In the genomic region with DNA sequence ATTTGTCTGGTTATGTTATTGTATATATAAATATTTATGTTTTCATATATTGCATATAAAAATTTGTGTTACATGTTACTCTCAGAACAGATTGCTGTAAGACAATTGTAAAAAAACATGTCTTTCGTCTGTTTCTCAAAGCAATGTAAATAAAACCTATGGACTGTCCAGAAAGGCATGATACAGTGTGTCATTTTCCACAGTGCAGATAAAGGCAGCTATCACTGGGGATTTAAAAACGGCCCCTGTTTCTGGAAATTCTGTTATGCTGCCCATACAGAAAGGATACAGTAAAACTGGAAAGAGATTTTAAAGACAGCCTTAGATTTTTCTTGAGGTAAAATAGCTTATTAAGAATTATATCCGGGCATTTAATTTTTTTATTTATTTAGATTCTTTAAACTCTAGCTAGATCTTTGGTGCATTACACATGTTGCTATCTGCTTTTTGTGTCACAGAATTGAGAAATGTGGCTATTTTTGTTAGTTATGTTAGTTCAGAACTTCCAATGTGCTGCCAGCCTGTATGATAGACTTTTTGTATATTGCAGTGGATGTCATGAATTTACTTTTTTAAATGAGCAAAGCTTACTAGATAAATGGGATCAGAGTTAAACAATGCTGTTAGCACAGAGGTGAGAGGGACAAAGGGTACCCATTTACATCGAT, we compare ENCODE assay signal across 8 cellular contexts. TPM values are rescaled to one million over a fixed set of nuclear protein-coding genes. Genes with fewer than 3 reads are reported as not detected.
DNase-seq lines count a peak whose midpoint lies in the region; ATAC-seq and TF ChIP-seq lines count a peak whose summit lies in the region.

No MANE protein-coding gene starts in this region.

- H3K36me3 ChIP-seq in neutrophil: no peaks in the 10 kb centered on the region

- ATAC-seq in stimulated activated naive CD8-positive, alpha-beta T cell treated with anti-CD3 and anti-CD28 coated beads, Interleukin-15, Interleukin-2, amounts not matched to agents 100 U/mL and 50 U/mL, for 24 hours: no peak
- ATAC-seq in T-cell (replicated peaks in 1 of 4): no peak
- ATAC-seq in GM18505 (IDR thresholded peaks at IDR 0.05; ENCODE audit: unreplicated experiment): no peak
- ATAC-seq in HG03196 (IDR thresholded peaks at IDR 0.05; ENCODE audit: unreplicated experiment): no peak

- no peaks in the 10 kb centered on the region for H3K9me3 ChIP-seq in neutrophil

- no peak for TF ChIP-seq POLR2A in erythroblast (IDR thresholded peaks at IDR 0.05; ENCODE audit: low read length)
- TF ChIP-seq POLR2A in GM18505 (IDR thresholded peaks at IDR 0.05; ENCODE audit: borderline replicate concordance, extremely low read depth, insufficient read depth, insufficient read length): no peak

- H3K4me1 ChIP-seq in neutrophil (ENCODE audit: control insufficient read depth in 1 of 2, insufficient read depth in 1 of 2, low read depth in 1 of 2, low read length in 1 of 2): peaks cover 34 to 37% of the 10 kb centered on the region in 2 experiments

- H3K27ac Mint-ChIP-seq in stimulated activated naive CD8-positive, alpha-beta T cell treated with anti-CD3 and anti-CD28 coated beads, Interleukin-15, Interleukin-2, amounts not matched to agents 100 ng/mL and 50 ng/mL, for 24 hours: peak overlapping the region; percentile 92
- peak overlapping the region; percentile 100 for H3K27ac Mint-ChIP-seq in T-cell

- no peak for DNase-seq in stimulated activated naive CD8-positive, alpha-beta T cell treated with anti-CD3 and anti-CD28 coated beads, Interleukin-15, Interleukin-2, amounts not matched to agents 100 U/mL and 50 U/mL, for 24 hours
- DNase-seq in T-cell: no peak
- DNase-seq in erythroblast (lab: John Stamatoyannopoulos, UW): peak; percentile 64 to 67
- no peak for DNase-seq in AG08396 (ENCODE audit: low spot score)

- peaks cover 8% of the 10 kb centered on the region for H3K36me3 Mint-ChIP-seq in stimulated activated naive CD8-positive, alpha-beta T cell treated with anti-CD3 and anti-CD28 coated beads, Interleukin-15, Interleukin-2, amounts not matched to agents 100 ng/mL and 50 ng/mL, for 24 hours (ENCODE audit: low read depth)
- H3K36me3 Mint-ChIP-seq in T-cell: no peaks in the 10 kb centered on the region

- H3K27me3 ChIP-seq in neutrophil: no peaks in the 10 kb centered on the region

- H3K27me3 Mint-ChIP-seq in stimulated activated naive CD8-positive, alpha-beta T cell treated with anti-CD3 and anti-CD28 coated beads, Interleukin-15, Interleukin-2, amounts not matched to agents 100 ng/mL and 50 ng/mL, for 24 hours: no peaks in the 10 kb centered on the region
- no peaks in the 10 kb centered on the region for H3K27me3 Mint-ChIP-seq in T-cell

- peak overlapping the region; percentile 98 for H3K27ac ChIP-seq in neutrophil

- POLR2A ChIA-PET in T-cell (lab: Charles Lee): interaction anchor here (0.6 to 0.8 kb wide), 6 partner anchors 38 to 1919 kb away, joined by 3 to 6 read pairs (median 4); partner anchors contain the start of gene CREB1 (in 1 of the 2)

- H3K4me1 Mint-ChIP-seq in stimulated activated naive CD8-positive, alpha-beta T cell treated with anti-CD3 and anti-CD28 coated beads, Interleukin-15, Interleukin-2, amounts not matched to agents 100 ng/mL and 50 ng/mL, for 24 hours (ENCODE audit: low read depth): peaks cover 44% of the 10 kb centered on the region
- H3K4me1 Mint-ChIP-seq in T-cell: peaks cover 36 to 49% (median 48%) of the 10 kb centered on the region in 3 donors

- H3K4me3 Mint-ChIP-seq in stimulated activated naive CD8-positive, alpha-beta T cell treated with anti-CD3 and anti-CD28 coated beads, Interleukin-15, Interleukin-2, amounts not matched to agents 100 ng/mL and 50 ng/mL, for 24 hours: peak overlapping the region; percentile 96
- peak overlapping the region; percentile 97 to 99 (median 99) for H3K4me3 Mint-ChIP-seq in T-cell

- H3K9me3 Mint-ChIP-seq in stimulated activated naive CD8-positive, alpha-beta T cell treated with anti-CD3 and anti-CD28 coated beads, Interleukin-15, Interleukin-2, amounts not matched to agents 100 ng/mL and 50 ng/mL, for 24 hours: no peaks in the 10 kb centered on the region
- H3K9me3 Mint-ChIP-seq in T-cell: no peaks in the 10 kb centered on the region

- TF ChIP-seq CTCF in neutrophil (IDR thresholded peaks at IDR 0.05): no peak

- CTCF ChIA-PET in T-cell (lab: Charles Lee): interaction anchor here (0.6 to 1.5 kb wide), 7 partner anchors 10 to 1009 kb away, joined by 3 to 4 read pairs (median 3); no protein-coding TSS in a partner anchor

- peak overlapping the region; percentile 65 to 85 for H3K4me3 ChIP-seq in neutrophil (ENCODE audit: low read depth in 1 of 2, low read length in 1 of 2)

RNA-seq across cellular contexts. Expression of gene INO80D, which starts 0.8 kb away (rescaled TPM):
- total RNA-seq in T-cell: 10 to 100 TPM; 34.2 to 49.8 (median 41.9) TPM

Comparison
In these comparisons a context has a peak if more than half of its experiments do, and no peak if none do; other contexts are left out.
1. DNase-seq: peak in erythroblast (2 of 2); none in stimulated activated naive CD8-positive, alpha-beta T cell treated with anti-CD3 and anti-CD28 coated beads, Interleukin-15, Interleukin-2, amounts not matched to agents 100 U/mL and 50 U/mL, for 24 hours (single experiment), T-cell (0 of 34) and AG08396 (single experiment).